Comparison of ENCODE assay signal across 1 cellular context in genomic region chr15:41233367-41233771, GRCh38.
TF ChIP-seq lines count a peak whose summit lies in the region.

No MANE protein-coding gene starts in this region.

TF ChIP-seq in K562, 482 proteins besides CTCF, POLR2A, EP300 and RAD21 (continued from another document and continues in another):
- no peak for TF ChIP-seq BDP1 (IDR thresholded peaks at IDR 0.05; ENCODE audit: insufficient read depth, insufficient read length)
- TF ChIP-seq RBM22 (IDR thresholded peaks at IDR 0.05; ENCODE audit: low read depth, low read length, poor library complexity, severe bottlenecking) = no peak
- TF ChIP-seq MAFK (IDR thresholded peaks at IDR 0.05; ENCODE audit: low read length) = 0 out of 2 replicates have a peak, but pooled peaks have one; percentile 13
- TF ChIP-seq SPI1 (IDR thresholded peaks at IDR 0.05; ENCODE audit: borderline replicate concordance, low read depth, low read length) = no peak
- TF ChIP-seq ZNF699 (CRISPR knock-in tag; IDR thresholded peaks at IDR 0.05; ENCODE audit: insufficient replicate concordance) = no peak
- TF ChIP-seq HDGF (IDR thresholded peaks at IDR 0.05) = no peak
- no peak for TF ChIP-seq ZBED1 (IDR thresholded peaks at IDR 0.05)
- TF ChIP-seq UBTF (IDR thresholded peaks at IDR 0.05; ENCODE audit: borderline replicate concordance in 1 of 2, low read depth in 2 of 2, low read length in 2 of 2) = no peak
- TF ChIP-seq DPF2 (IDR thresholded peaks at IDR 0.05) = peak; percentile 97
- TF ChIP-seq RNF2 (IDR thresholded peaks at IDR 0.05) = peak; percentile 47; the same call in 1 of the 2 replicates
- TF ChIP-seq CBFA2T3 (IDR thresholded peaks at IDR 0.05) = peak; percentile 95
- TF ChIP-seq L3MBTL2 (IDR thresholded peaks at IDR 0.05) = no peak
- TF ChIP-seq HDAC8 (tag; IDR thresholded peaks at IDR 0.05) = no peak
- no peak for TF ChIP-seq PRDM10 (IDR thresholded peaks at IDR 0.05; ENCODE audit: partially characterized antibody)
- no peak for TF ChIP-seq XRCC5 (IDR thresholded peaks at IDR 0.05; ENCODE audit: low read depth, low read length)
- TF ChIP-seq ZBTB11 (CRISPR knock-in tag; IDR thresholded peaks at IDR 0.05) = no peak
- TF ChIP-seq MAX (CRISPR knock-in tag; IDR thresholded peaks at IDR 0.05) = no peak
- TF ChIP-seq RBM15 (IDR thresholded peaks at IDR 0.05; ENCODE audit: insufficient read depth, low read length) = no peak
- peak; percentile 60; the same call in 1 of the 2 replicates for TF ChIP-seq LCOR (CRISPR knock-in tag; IDR thresholded peaks at IDR 0.05)
- TF ChIP-seq BACH1 (tag; IDR thresholded peaks at IDR 0.05) = no peak
- 0 out of 2 replicates have a peak, but pooled peaks have one; percentile 53 for TF ChIP-seq HLTF (IDR thresholded peaks at IDR 0.05)
- TF ChIP-seq CSDE1 (IDR thresholded peaks at IDR 0.05) = no peak
- TF ChIP-seq NFE2 (IDR thresholded peaks at IDR 0.05; ENCODE audit: low read depth) = peak; percentile 66
- TF ChIP-seq NONO (IDR thresholded peaks at IDR 0.05; ENCODE audit: low read depth in 2 of 2, low read length in 1 of 2) = no peak
- TF ChIP-seq NCOA4 (IDR thresholded peaks at IDR 0.05; ENCODE audit: partially characterized antibody) = no peak
- TF ChIP-seq ZNF785 (CRISPR knock-in tag; IDR thresholded peaks at IDR 0.05) = no peak
- 0 out of 2 replicates have a peak, but pooled peaks have one; percentile 46 for TF ChIP-seq MECOM (CRISPR knock-in tag; IDR thresholded peaks at IDR 0.05)
- TF ChIP-seq STAT5A (IDR thresholded peaks at IDR 0.05; ENCODE audit: borderline replicate concordance, low read length) = peak; percentile 76
- TF ChIP-seq POLR2B (IDR thresholded peaks at IDR 0.05; ENCODE audit: low read depth, partially characterized antibody) = no peak
- TF ChIP-seq CBX1 (IDR thresholded peaks at IDR 0.05; ENCODE audit: low read depth) = no peak
- TF ChIP-seq HOXB6 (CRISPR knock-in tag; IDR thresholded peaks at IDR 0.05; ENCODE audit: borderline replicate concordance) = no peak
- peak; percentile 34; the same call in 1 of the 2 replicates for TF ChIP-seq C11orf30 (IDR thresholded peaks at IDR 0.05; ENCODE audit: low read depth)
- no peak for TF ChIP-seq SAP30 (IDR thresholded peaks at IDR 0.05; ENCODE audit: borderline replicate concordance, insufficient read depth, low read depth, low read length, poor library complexity, severe bottlenecking)
- no peak for TF ChIP-seq RBM25 (IDR thresholded peaks at IDR 0.05; ENCODE audit: low read depth, low read length, severe bottlenecking)
- TF ChIP-seq TBL1XR1 (IDR thresholded peaks at IDR 0.05; ENCODE audit: low read length in 2 of 2) = peak in 1 of 2 experiments; percentile 83; a peak in 2 of 4 replicates
- TF ChIP-seq CGGBP1 (CRISPR knock-in tag; IDR thresholded peaks at IDR 0.05) = no peak
- no peak for TF ChIP-seq FOXA1 (IDR thresholded peaks at IDR 0.05; ENCODE audit: borderline replicate concordance)
- TF ChIP-seq SMARCA4 (IDR thresholded peaks at IDR 0.05) = peak; percentile 96
- peak; percentile 86 for TF ChIP-seq PML (IDR thresholded peaks at IDR 0.05; ENCODE audit: low read length)
- TF ChIP-seq DMBX1 (CRISPR knock-in tag; IDR thresholded peaks at IDR 0.05; ENCODE audit: borderline replicate concordance) = peak; percentile 69; the same call in 1 of the 2 replicates
- peak; percentile 61; the same call in 1 of the 2 replicates for TF ChIP-seq VEZF1 (CRISPR knock-in tag; IDR thresholded peaks at IDR 0.05)
- no peak for TF ChIP-seq ZNF354B (CRISPR knock-in tag; IDR thresholded peaks at IDR 0.05)
- TF ChIP-seq ASH1L (IDR thresholded peaks at IDR 0.05; ENCODE audit: borderline replicate concordance, low read depth, partially characterized antibody) = no peak
- peak; percentile 96 for TF ChIP-seq SMARCE1 (IDR thresholded peaks at IDR 0.05)
- TF ChIP-seq ZNF347 (CRISPR knock-in tag; IDR thresholded peaks at IDR 0.05; ENCODE audit: low read depth) = no peak
- no peak for TF ChIP-seq RBM34 (IDR thresholded peaks at IDR 0.05; ENCODE audit: borderline replicate concordance, insufficient read depth, low read length)
- no peak for TF ChIP-seq NUFIP1 (IDR thresholded peaks at IDR 0.05; ENCODE audit: partially characterized antibody)
- no peak for TF ChIP-seq THRA (IDR thresholded peaks at IDR 0.05)
- peak; percentile 25; the same call in 1 of the 2 replicates for TF ChIP-seq RB1 (IDR thresholded peaks at IDR 0.05; ENCODE audit: low read depth)
- no peak for TF ChIP-seq MXI1 (IDR thresholded peaks at IDR 0.05; ENCODE audit: low read depth, low read length)
- TF ChIP-seq ATF7 (IDR thresholded peaks at IDR 0.05) = peak; percentile 91
- no peak for TF ChIP-seq THAP7 (CRISPR knock-in tag; IDR thresholded peaks at IDR 0.05)
- peak; percentile 62 for TF ChIP-seq EGR1 (conservative IDR thresholded peaks at IDR 0.05)
- TF ChIP-seq BCOR (IDR thresholded peaks at IDR 0.05) = 0 out of 2 replicates have a peak, but pooled peaks have one; percentile 40
